19 cellular contexts compared by ENCODE assay signal in the genomic region with DNA sequence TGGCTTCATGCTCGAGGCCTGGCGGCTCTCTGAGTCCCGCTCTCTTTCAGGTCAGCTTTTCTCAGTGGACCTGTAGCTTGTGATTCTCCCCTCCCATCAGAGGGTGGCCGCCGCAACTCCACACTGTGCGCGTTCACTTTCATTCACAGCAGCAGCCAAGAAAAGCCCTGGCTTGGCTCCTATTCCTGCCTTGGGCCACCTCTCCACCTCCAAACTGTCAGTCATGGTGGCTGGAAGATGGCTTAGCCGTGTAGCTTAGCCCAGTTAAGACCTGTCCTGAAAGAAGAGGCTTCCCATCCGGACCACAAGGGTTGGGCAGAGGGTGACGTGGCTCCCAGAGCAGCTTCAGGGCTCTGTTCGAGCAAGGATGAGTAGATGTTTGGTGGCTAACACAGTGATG.
DNase-seq lines count a peak whose midpoint lies in the region; ATAC-seq, FAIRE-seq and TF ChIP-seq lines count a peak whose summit lies in the region.
"Had no signal": no experiment of that assay in that cellular context is flagged by ENCODE, and none has a peak within 500 bp of the region (broad histone marks: within the 10 kb centered on the region; RNA-seq: fewer than 3 reads in every experiment).

No MANE protein-coding gene starts in this region.

- no peak overlapping the region for H2BK20ac ChIP-seq in IMR-90 (ENCODE audit: low read depth, low read length)
- no peak overlapping the region for H2BK20ac ChIP-seq in H1 (ENCODE audit: low read length)

- H3K14ac ChIP-seq in IMR-90 (replicated peaks; ENCODE audit: low read depth, low read length) = no peak overlapping the region
- H3K14ac ChIP-seq in H1 (ENCODE audit: insufficient read length) = no peak overlapping the region
- H3K14ac ChIP-seq in mesenchymal stem cell (ENCODE audit: low read length in 2 of 2) = no peak overlapping the region

- H3K18ac ChIP-seq in IMR-90 (ENCODE audit: low read depth, low read length) (no peak overlapping the region), H1 (ENCODE audit: extremely low read depth, low read length) (no peak overlapping the region), mesenchymal stem cell (ENCODE audit: low read depth in 1 of 2, low read length in 2 of 2) (no peak overlapping the region)

- H3K36me3 ChIP-seq in IMR-90 (ENCODE audit: control insufficient read depth, insufficient read depth, low read length) = peaks cover 3% of the 10 kb centered on the region
- peaks cover 0 to 7% (median 0%) of the 10 kb centered on the region in 4 experiments; a peak in 2 of 8 replicates for H3K36me3 ChIP-seq in H1 (ENCODE audit: control insufficient read depth in 2 of 4, insufficient read depth in 4 of 4, low read length in 3 of 4)
- peaks cover 15 to 45% of the 10 kb centered on the region in 2 experiments for H3K36me3 ChIP-seq in mesenchymal stem cell (ENCODE audit: control insufficient read depth in 1 of 2, insufficient read depth in 2 of 2, low read depth in 1 of 2, low read length in 2 of 2)

- in situ Hi-C loops in IMR-90 (cut with MboI; ENCODE audit: low sequenced_read_pairs) = no loop called here

- TF ChIP-seq POLR2A in IMR-90 (IDR thresholded peaks at IDR 0.05; ENCODE audit: low read depth, low read length) (no peak), H1 (IDR thresholded peaks at IDR 0.05; ENCODE audit: control extremely low read depth in 1 of 2, low read depth in 2 of 2, low read length in 2 of 2) (no peak)

- H2BK12ac ChIP-seq in H1 (ENCODE audit: low read depth, low read length) (0 out of 2 replicates have a peak overlapping the region, but pooled peaks have one; percentile 9), mesenchymal stem cell (ENCODE audit: low read length in 2 of 2) (no peak overlapping the region)

- H3K9ac ChIP-seq in IMR-90 (ENCODE audit: low read depth, low read length) = no peak overlapping the region
- H3K9ac ChIP-seq in H1 (replicated peaks in 1 of 4; ENCODE audit: extremely low read depth in 1 of 4, low read depth in 3 of 4, low read length in 3 of 4) = no peak overlapping the region
- H3K9ac ChIP-seq in mesenchymal stem cell (ENCODE audit: low read length) = no peak overlapping the region
- H3K9ac ChIP-seq: BLaER1 had no signal

- DNase-seq in IMR-90 = no peak
- DNase-seq in H1 (ENCODE audit: low read depth in 1 of 2, low spot score in 2 of 2) = no peak
- no peak for DNase-seq in stimulated activated effector memory CD8-positive, alpha-beta T cell treated with anti-CD3 and anti-CD28 coated beads, Interleukin-12 subunit alpha, Interleukin-12 subunit beta, amount 100 ng/mL, for 72 hours (ENCODE audit: low spot score in 2 of 2)
- no peak for DNase-seq in GM10266 (ENCODE audit: extremely low spot score)
- no peak for DNase-seq in COR-L47 (lab: John Stamatoyannopoulos, UW)
- no peak for DNase-seq in mesenchymal stem cell
- DNase-seq: Calu3; CD4-positive, CD25-positive, alpha-beta regulatory T cell; CD8-positive, alpha-beta memory T cell; DMS53; DMS79 treated with DMSO at 0.1 percent for 48 hours; GF-D8; GOT3; H7; HCEC 1CT had no signal

- intact Hi-C loops in IMR-90 (cut with micrococcal nuclease) = no loop called here

- peaks cover 12% of the 10 kb centered on the region; the same call in 1 of the 2 replicates for H3K9me1 ChIP-seq in IMR-90 (ENCODE audit: insufficient read depth, low read length)

- H3K9me3 Mint-ChIP-seq in stimulated activated effector memory CD8-positive, alpha-beta T cell treated with anti-CD3 and anti-CD28 coated beads, Interleukin-12 subunit alpha, Interleukin-12 subunit beta, amount 100 ng/mL, for 72 hours = no peaks in the 10 kb centered on the region
- H3K9me3 Mint-ChIP-seq: CD4-positive, CD25-positive, alpha-beta regulatory T cell; CD8-positive, alpha-beta memory T cell had no signal

- no peak overlapping the region for H2AK5ac ChIP-seq in IMR-90 (ENCODE audit: low read depth, low read length)
- H2AK5ac ChIP-seq in H1 (ENCODE audit: low read depth, low read length) = no peak overlapping the region
- H2AK5ac ChIP-seq in mesenchymal stem cell (ENCODE audit: low read length, severe bottlenecking) = no peak overlapping the region

- no peak for TF ChIP-seq EP300 in H1 (IDR thresholded peaks at IDR 0.05; ENCODE audit: borderline replicate concordance in 1 of 2, low read depth in 2 of 2, low read length in 2 of 2)

- H3K4me1 ChIP-seq in IMR-90 (ENCODE audit: control insufficient read depth, insufficient read depth, low read length) (no peaks in the 10 kb centered on the region), H1 (replicated peaks in 1 of 4; ENCODE audit: control insufficient read depth in 3 of 4, insufficient read depth in 4 of 4, low read length in 3 of 4) (peaks cover 0 to 4% (median under 1%) of the 10 kb centered on the region in 4 experiments; a peak in 1 of 7 replicates), mesenchymal stem cell (ENCODE audit: control insufficient read depth, insufficient read depth, low read depth, low read length) (no peaks in the 10 kb centered on the region)

- H4K91ac ChIP-seq in IMR-90 (ENCODE audit: insufficient read depth, low read depth, low read length) (no peak overlapping the region), H1 (replicated peaks; ENCODE audit: insufficient read length, low read length) (no peak overlapping the region), mesenchymal stem cell (ENCODE audit: low read length) (no peak overlapping the region)

- peaks cover 13 to 15% of the 10 kb centered on the region in 2 experiments for H3K79me1 ChIP-seq in IMR-90 (ENCODE audit: low read depth in 1 of 2, low read length in 2 of 2)
- peaks cover 11% of the 10 kb centered on the region; the same call in 1 of the 2 replicates for H3K79me1 ChIP-seq in H1 (ENCODE audit: low read depth, low read length)
- H3K79me1 ChIP-seq in mesenchymal stem cell (replicated peaks; ENCODE audit: low read length, poor library complexity, severe bottlenecking) = peaks cover 51% of the 10 kb centered on the region

- CTCF ChIA-PET in IMR-90 (lab: Yijun Ruan, JAX) = no interaction called here
- CTCF ChIA-PET in H1 (lab: Charles Lee; ENCODE audit: partially characterized antibody) = no interaction called here

- ATAC-seq in IMR-90 (ENCODE audit: low read depth) = no peak
- no peak for ATAC-seq in stimulated activated effector memory CD8-positive, alpha-beta T cell treated with anti-CD3 and anti-CD28 coated beads, Interleukin-12 subunit alpha, Interleukin-12 subunit beta, amount 100 ng/mL, for 72 hours

- H3K27me3 ChIP-seq in IMR-90 (ENCODE audit: control insufficient read depth, insufficient read depth, low read length) (no peaks in the 10 kb centered on the region), H1 (replicated peaks in 1 of 4; ENCODE audit: control insufficient read depth in 3 of 4, extremely low read depth in 1 of 4, insufficient read depth in 3 of 4, low read length in 3 of 4) (no peaks in the 10 kb centered on the region), mesenchymal stem cell (ENCODE audit: control insufficient read depth in 1 of 2, insufficient read depth in 1 of 2, low read length in 2 of 2) (no peaks in the 10 kb centered on the region)
- H3K27me3 ChIP-seq: BLaER1 had no signal

- H3K56ac ChIP-seq in IMR-90 (ENCODE audit: extremely low read depth, insufficient read depth, low read length) = no peak overlapping the region
- H3K56ac ChIP-seq in H1 (replicated peaks; ENCODE audit: insufficient read length, low read depth, low read length) = no peak overlapping the region

- no peak for TF ChIP-seq CTCF in IMR-90 (conservative IDR thresholded peaks at IDR 0.05; ENCODE audit: low read depth, low read length)
- no peak for TF ChIP-seq CTCF in H1 (IDR thresholded peaks at IDR 0.05; ENCODE audit: control extremely low read depth in 1 of 3, insufficient read depth in 1 of 3, low read depth in 1 of 3, low read length in 3 of 3)
- TF ChIP-seq CTCF in GM10266 (IDR thresholded peaks at IDR 0.05; ENCODE audit: control insufficient read depth, insufficient read depth, low read depth, missing control alignments) = no peak

- dilution Hi-C loops in IMR-90 (cut with HindIII; ENCODE audit: low sequenced_read_pairs, unreplicated experiment) = no loop called here

- H3K79me2 ChIP-seq in H1 (ENCODE audit: control insufficient read depth in 1 of 2, insufficient read depth in 2 of 2, low read length in 2 of 2) = no peaks in the 10 kb centered on the region

- H3K4me3 Mint-ChIP-seq in stimulated activated effector memory CD8-positive, alpha-beta T cell treated with anti-CD3 and anti-CD28 coated beads, Interleukin-12 subunit alpha, Interleukin-12 subunit beta, amount 100 ng/mL, for 72 hours = no peak overlapping the region
- H3K4me3 Mint-ChIP-seq: B cell; CD4-positive, CD25-positive, alpha-beta regulatory T cell; CD8-positive, alpha-beta memory T cell had no signal

- H2BK15ac ChIP-seq in IMR-90 (ENCODE audit: low read depth, low read length) (no peak overlapping the region), H1 (ENCODE audit: low read length) (no peak overlapping the region), mesenchymal stem cell (ENCODE audit: low read depth, poor library complexity, severe bottlenecking) (no peak overlapping the region)

- no peak for FAIRE-seq in H1 (lab: Jason Lieb, UNC)
- FAIRE-seq: GM12892 had no signal

- H4K8ac ChIP-seq in IMR-90 (ENCODE audit: low read depth in 2 of 2, low read length in 2 of 2) = no peak overlapping the region
- H4K8ac ChIP-seq in H1 (ENCODE audit: extremely low read depth, insufficient read depth, low read length) = no peak overlapping the region
- no peak overlapping the region for H4K8ac ChIP-seq in mesenchymal stem cell (ENCODE audit: low read length)

- H2AFZ ChIP-seq in IMR-90 (replicated peaks; ENCODE audit: low read length, poor library complexity) = no peak overlapping the region
- no peak overlapping the region for H2AFZ ChIP-seq in H1 (ENCODE audit: low read length)
- no peak overlapping the region for H2AFZ ChIP-seq in mesenchymal stem cell (ENCODE audit: low read depth, low read length)

- peaks cover 23% of the 10 kb centered on the region for H3K4me1 Mint-ChIP-seq in stimulated activated effector memory CD8-positive, alpha-beta T cell treated with anti-CD3 and anti-CD28 coated beads, Interleukin-12 subunit alpha, Interleukin-12 subunit beta, amount 100 ng/mL, for 72 hours

- H3K4me2 ChIP-seq in IMR-90 (ENCODE audit: low read depth, low read length) (no peak overlapping the region), H1 (ENCODE audit: insufficient read depth in 1 of 2, low read depth in 2 of 2, low read length in 2 of 2) (no peak overlapping the region), mesenchymal stem cell (ENCODE audit: low read length, poor library complexity, severe bottlenecking) (no peak overlapping the region)
- H3K4me2 ChIP-seq: BLaER1 had no signal

- H4K5ac ChIP-seq in IMR-90 (ENCODE audit: low read depth, low read length) (no peak overlapping the region), H1 (ENCODE audit: insufficient read length, low read depth, low read length) (no peak overlapping the region)

- no peaks in the 10 kb centered on the region for H3K9me3 ChIP-seq in IMR-90 (ENCODE audit: control insufficient read depth, insufficient read depth, low read length)
- H3K9me3 ChIP-seq in H1 (ENCODE audit: insufficient read depth in 2 of 2, low read depth in 1 of 2, low read length in 1 of 2) = no peaks in the 10 kb centered on the region
- H3K9me3 ChIP-seq in mesenchymal stem cell (ENCODE audit: control insufficient read depth, low read length) = no peaks in the 10 kb centered on the region
- H3K9me3 ChIP-seq: BLaER1 had no signal

- H3K23me2 ChIP-seq in H1 (ENCODE audit: low read depth, low read length) = no peaks in the 10 kb centered on the region

- H2BK120ac ChIP-seq in IMR-90 (ENCODE audit: low read depth, low read length) = no peak overlapping the region
- no peak overlapping the region for H2BK120ac ChIP-seq in H1 (replicated peaks; ENCODE audit: low read depth, low read length)
- H2BK120ac ChIP-seq in mesenchymal stem cell (ENCODE audit: low read depth, low read length) = no peak overlapping the region

- H2BK5ac ChIP-seq in IMR-90 (ENCODE audit: low read depth, low read length, poor library complexity, severe bottlenecking) (no peak overlapping the region), H1 (ENCODE audit: low read depth, low read length) (no peak overlapping the region), mesenchymal stem cell (ENCODE audit: low read depth, low read length, poor library complexity, severe bottlenecking) (no peak overlapping the region)

- H3K27ac ChIP-seq in IMR-90 (ENCODE audit: insufficient read depth, low read length) (no peak overlapping the region), H1 (ENCODE audit: low read depth, low read length) (no peak overlapping the region), mesenchymal stem cell (ENCODE audit: low read length, poor library complexity, severe bottlenecking) (no peak overlapping the region)
- H3K27ac ChIP-seq: BLaER1, C4-2B had no signal

- peak overlapping the region; percentile 48 for H3K27ac Mint-ChIP-seq in stimulated activated effector memory CD8-positive, alpha-beta T cell treated with anti-CD3 and anti-CD28 coated beads, Interleukin-12 subunit alpha, Interleukin-12 subunit beta, amount 100 ng/mL, for 72 hours
- H3K27ac Mint-ChIP-seq: B cell had no signal

- peaks cover 71% of the 10 kb centered on the region for H3K36me3 Mint-ChIP-seq in stimulated activated effector memory CD8-positive, alpha-beta T cell treated with anti-CD3 and anti-CD28 coated beads, Interleukin-12 subunit alpha, Interleukin-12 subunit beta, amount 100 ng/mL, for 72 hours

- H3K23ac ChIP-seq in IMR-90 (ENCODE audit: low read depth, low read length) = no peak overlapping the region
- no peak overlapping the region for H3K23ac ChIP-seq in H1 (ENCODE audit: insufficient read length)
- no peak overlapping the region for H3K23ac ChIP-seq in mesenchymal stem cell (ENCODE audit: low read length in 2 of 2)

- no TSS peak for BruUV-seq in IMR-90 (replicated peaks; lab: Mats Ljungman, UMichigan)

- H2AK9ac ChIP-seq in IMR-90 (replicated peaks; ENCODE audit: low read depth, low read length, poor library complexity) = peak overlapping the region; percentile 37

- H3K4me3 ChIP-seq in IMR-90 (ENCODE audit: insufficient read depth, low read depth, low read length) (no peak overlapping the region), H1 (ENCODE audit: extremely low read depth in 1 of 4, insufficient read depth in 2 of 4, low read depth in 3 of 4, low read length in 4 of 4) (no peak overlapping the region), mesenchymal stem cell (ENCODE audit: insufficient read depth in 1 of 2, low read depth in 1 of 2, low read length in 2 of 2) (no peak overlapping the region)
- H3K4me3 ChIP-seq: BLaER1 had no signal

- peaks cover 5% of the 10 kb centered on the region; the same call in 1 of the 2 replicates for H4K20me1 ChIP-seq in IMR-90 (ENCODE audit: insufficient read depth, low read length)
- peaks cover 2 to 11% of the 10 kb centered on the region in 2 experiments for H4K20me1 ChIP-seq in H1 (replicated peaks in 1 of 2; ENCODE audit: control insufficient read depth in 1 of 2, insufficient read depth in 2 of 2, low read length in 2 of 2)

- no peak overlapping the region for H3K4ac ChIP-seq in IMR-90 (ENCODE audit: low read depth, low read length)
- H3K4ac ChIP-seq in H1 (replicated peaks; ENCODE audit: insufficient read length, low read depth, low read length) = no peak overlapping the region
- H3K4ac ChIP-seq in mesenchymal stem cell (ENCODE audit: low read depth in 1 of 2, low read length in 2 of 2) = no peak overlapping the region

- POLR2A ChIA-PET in IMR-90 (lab: Charles Lee; ENCODE audit: unreplicated experiment) = no interaction called here
- POLR2A ChIA-PET in H1 (lab: Charles Lee; ENCODE audit: partially characterized antibody) = no interaction called here

- TF ChIP-seq RAD21 in IMR-90 (IDR thresholded peaks at IDR 0.05; ENCODE audit: low read length) (no peak), H1 (IDR thresholded peaks at IDR 0.05 in 1 of 2, conservative IDR thresholded peaks at IDR 0.05 in 1 of 2; ENCODE audit: low read depth in 2 of 2, low read length in 2 of 2) (no peak)

- 95% methylated on average over 4 of the region's 11 CpGs; no CpG with 5 or more reads in 1 of the 2 experiments for WGBS in IMR-90 (ENCODE audit: extremely low coverage in 2 of 2, insufficient read length in 1 of 2), 2 experiments
- WGBS in H1 (ENCODE audit: extremely low coverage in 1 of 2, insufficient coverage in 1 of 2, insufficient read length in 1 of 2, insufficient replicate concordance in 2 of 2, low coverage in 1 of 2, low lambda C conversion rate in 2 of 2, missing lambda C conversion rate in 1 of 2), 2 experiments = 91% methylated on average over 11 of the region's 11 CpGs; no CpG with 5 or more reads in 1 of the 2 experiments
- 95% methylated on average over 11 of the region's 11 CpGs for WGBS in mesenchymal stem cell
